ENCODE assay signal across 28 cellular contexts in genomic region chr9:114421147-114421546, GRCh38.
"Had no signal": no experiment of that assay in that cellular context is flagged by ENCODE, and none has a peak within 500 bp of the region (broad histone marks: within the 10 kb centered on the region; RNA-seq: fewer than 3 reads in every experiment).

No MANE protein-coding gene starts in this region.

- H3K4me1 ChIP-seq: esophagus muscularis mucosa, foreskin keratinocyte, gastrocnemius medialis had no signal

- H3K36me3 ChIP-seq: brain microvascular endothelial cell, gastrocnemius medialis, WERI-Rb-1 had no signal

- ATAC-seq: activated CD4-positive, CD25-positive, alpha-beta regulatory T cell treated with anti-CD3 and anti-CD28 coated beads, Interleukin-2, amount 50 U/mL, for 24 hours; activated CD8-positive, alpha-beta T cell treated with anti-CD3 and anti-CD28 coated beads for 36 hours; activated T-cell treated with anti-CD3 and anti-CD28 coated beads, Interleukin-2, amount 50 U/mL, for 4 hours; effector memory CD8-positive, alpha-beta T cell; foreskin keratinocyte; gastrocnemius medialis; T-helper 17 cell had no signal

- H3K4me3 ChIP-seq: esophagus muscularis mucosa, gastrocnemius medialis had no signal

- DNase-seq: activated B cell treated with CpG ODN at 0.5 μM for 24 hours; activated CD4-positive, alpha-beta T cell treated with anti-CD3 and anti-CD28 coated beads for 48 hours; activated CD4-positive, alpha-beta T cell treated with anti-CD3 and anti-CD28 coated beads, Interleukin-2, amount 50 U/mL, for 1 hour; activated CD4-positive, alpha-beta T cell treated with anti-CD3 and anti-CD28 coated beads, Interleukin-2, amount 50 U/mL, for 48 hours; activated CD8-positive, alpha-beta memory T cell treated with anti-CD3 and anti-CD28 coated beads for 24 hours; activated CD8-positive, alpha-beta T cell treated with anti-CD3 and anti-CD28 coated beads for 36 hours; activated naive CD4-positive, alpha-beta T cell treated with anti-CD3 and anti-CD28 coated beads for 36 hours; activated T-cell treated with anti-CD3 and anti-CD28 coated beads, Interleukin-2, amount 50 U/mL, for 4 hours; amniotic stem cell; anterior cingulate cortex; brain microvascular endothelial cell; cortex of kidney; dermis blood vessel endothelial cell; effector CD4-positive, alpha-beta T cell; effector memory CD8-positive, alpha-beta T cell; erythroblast; foreskin keratinocyte; gastrocnemius medialis; glutamatergic neuron; T-helper 1 cell; T-helper 17 cell; T1000; WERI-Rb-1 had no signal

- H3K27ac ChIP-seq: brain microvascular endothelial cell, esophagus muscularis mucosa, foreskin keratinocyte, gastrocnemius medialis, WERI-Rb-1 had no signal

- H3K27me3 ChIP-seq: esophagus muscularis mucosa, foreskin keratinocyte, gastrocnemius medialis had no signal

- FAIRE-seq: astrocyte, bronchial epithelial cell, colon had no signal

- H3K9me3 ChIP-seq: esophagus muscularis mucosa, gastrocnemius medialis had no signal
